38 cellular contexts compared by ENCODE assay signal in genomic region chr3:144995856-144996255, GRCh38.
"Had no signal": no experiment of that assay in that cellular context is flagged by ENCODE, and none has a peak within 500 bp of the region (broad histone marks: within the 10 kb centered on the region; RNA-seq: fewer than 3 reads in every experiment).

No MANE protein-coding gene starts in this region.

- H3K4me3 ChIP-seq: adrenal gland, ascending aorta, body of pancreas, breast epithelium, cardiac muscle cell had no signal

- H3K27ac ChIP-seq: adrenal gland, ascending aorta, body of pancreas, brain microvascular endothelial cell, breast epithelium, cardiac muscle cell had no signal

- DNase-seq: activated effector memory CD4-positive, alpha-beta T cell treated with anti-CD3 and anti-CD28 coated beads, Interleukin-2, amount 50 U/mL, for 16 hours; activated effector memory CD4-positive, alpha-beta T cell treated with Interleukin-2 at 50 U/mL for 16 hours; activated gamma-delta T cell; activated gamma-delta T cell treated with Interleukin-2 at 50 U/mL for 16 hours; activated naive CD4-positive, alpha-beta T cell; activated naive CD4-positive, alpha-beta T cell treated with anti-CD3 and anti-CD28 coated beads for 36 hours; activated naive CD4-positive, alpha-beta T cell treated with anti-CD3 and anti-CD28 coated beads, Interleukin-2, amount 10 ng/mL, durations not matched to agents 7 days and 5 days; activated naive CD4-positive, alpha-beta T cell treated with anti-CD3 and anti-CD28 coated beads, Interleukin-2, amount 50 U/mL, for 16 hours; activated naive CD4-positive, alpha-beta T cell treated with Interleukin-2 at 50 U/mL for 16 hours; activated naive CD8-positive, alpha-beta T cell treated with anti-CD3 and anti-CD28 coated beads for 36 hours; activated naive CD8-positive, alpha-beta T cell treated with anti-CD3 and anti-CD28 coated beads, Interleukin-2, amount 10 ng/mL, durations not matched to agents 7 days and 5 days; activated naive CD8-positive, alpha-beta T cell treated with anti-CD3 and anti-CD28 coated beads, Interleukin-2, amount 50 U/mL, for 24 hours; activated T-cell treated with anti-CD3 and anti-CD28 coated beads, Interleukin-2, amount 50 U/mL, for 1 hour; activated T-cell treated with anti-CD3 and anti-CD28 coated beads, Interleukin-2, amount 50 U/mL, for 24 hours; activated T-cell treated with anti-CD3 and anti-CD28 coated beads, Interleukin-2, amount 50 U/mL, for 4 hours; activated T-cell treated with anti-CD3 and anti-CD28 coated beads, Interleukin-2, amount 50 U/mL, for 48 hours; activated T-cell treated with anti-CD3 and anti-CD28 coated beads, Interleukin-2, amount 50 U/mL, for 72 hours; adrenal gland; amniotic stem cell; aorta; body of pancreas; brain microvascular endothelial cell; caudate nucleus; central memory CD4-positive, alpha-beta T cell; cerebellar nuclear complex had no signal

- H3K36me3 Mint-ChIP-seq: activated naive CD4-positive, alpha-beta T cell treated with anti-CD3 and anti-CD28 coated beads, Interleukin-2, amount 10 ng/mL, durations not matched to agents 7 days and 5 days; activated naive CD4-positive, alpha-beta T cell treated with anti-CD3 and anti-CD28 coated beads, Interleukin-2, amount 50 U/mL, for 24 hours; activated naive CD8-positive, alpha-beta T cell; activated naive CD8-positive, alpha-beta T cell treated with anti-CD3 and anti-CD28 coated beads for 36 hours; activated naive CD8-positive, alpha-beta T cell treated with anti-CD3 and anti-CD28 coated beads, Interleukin-2, amount 10 ng/mL, durations not matched to agents 7 days and 5 days; brain had no signal

- H3K4me1 ChIP-seq: adrenal gland, ascending aorta, body of pancreas, breast epithelium had no signal

- H3K27me3 Mint-ChIP-seq: activated naive CD4-positive, alpha-beta T cell treated with anti-CD3 and anti-CD28 coated beads, Interleukin-2, amount 10 ng/mL, durations not matched to agents 7 days and 5 days; activated naive CD4-positive, alpha-beta T cell treated with anti-CD3 and anti-CD28 coated beads, Interleukin-2, amount 50 U/mL, for 24 hours; activated naive CD8-positive, alpha-beta T cell; activated naive CD8-positive, alpha-beta T cell treated with anti-CD3 and anti-CD28 coated beads for 36 hours; activated naive CD8-positive, alpha-beta T cell treated with anti-CD3 and anti-CD28 coated beads, Interleukin-2, amount 10 ng/mL, durations not matched to agents 7 days and 5 days; activated naive CD8-positive, alpha-beta T cell treated with anti-CD3 and anti-CD28 coated beads, Interleukin-2, amount 50 U/mL, for 24 hours; activated T-cell treated with anti-CD3 and anti-CD28 coated beads, Interleukin-2, amount 50 U/mL, for 24 hours; activated T-helper 17 cell treated with anti-CD3 and anti-CD28 coated beads, Interleukin-2, amount 50 U/mL, for 72 hours; central memory CD8-positive, alpha-beta T cell had no signal

- H3K4me3 Mint-ChIP-seq: activated naive CD4-positive, alpha-beta T cell treated with anti-CD3 and anti-CD28 coated beads for 36 hours; activated naive CD4-positive, alpha-beta T cell treated with anti-CD3 and anti-CD28 coated beads, Interleukin-2, amount 10 ng/mL, durations not matched to agents 7 days and 5 days; activated naive CD4-positive, alpha-beta T cell treated with anti-CD3 and anti-CD28 coated beads, Interleukin-2, amount 50 U/mL, for 24 hours; activated naive CD8-positive, alpha-beta T cell; activated naive CD8-positive, alpha-beta T cell treated with anti-CD3 and anti-CD28 coated beads for 36 hours; activated naive CD8-positive, alpha-beta T cell treated with anti-CD3 and anti-CD28 coated beads, Interleukin-2, amount 10 ng/mL, durations not matched to agents 7 days and 5 days; activated naive CD8-positive, alpha-beta T cell treated with anti-CD3 and anti-CD28 coated beads, Interleukin-2, amount 50 U/mL, for 24 hours; activated T-cell treated with anti-CD3 and anti-CD28 coated beads, Interleukin-2, amount 50 U/mL, for 24 hours; activated T-cell treated with anti-CD3 and anti-CD28 coated beads, Interleukin-2, amount 50 U/mL, for 4 hours; activated T-cell treated with anti-CD3 and anti-CD28 coated beads, Interleukin-2, amount 50 U/mL, for 72 hours; activated T-helper 1 cell treated with anti-CD3 and anti-CD28 coated beads, Interleukin-12 subunit alpha, Interleukin-12 subunit beta, Interleukin-2, Interleukin-4 antibody, amounts not matched to agents 30 ng/mL and 10 ng/mL and 1 ng/mL, durations not matched to agents 14 hours and 24 hours and 36 hours; activated T-helper 17 cell treated with anti-CD3 and anti-CD28 coated beads, Interleukin-2, amount 50 U/mL, for 72 hours; brain; central memory CD8-positive, alpha-beta T cell had no signal

- H3K27ac Mint-ChIP-seq: activated naive CD4-positive, alpha-beta T cell treated with anti-CD3 and anti-CD28 coated beads for 36 hours; activated naive CD4-positive, alpha-beta T cell treated with anti-CD3 and anti-CD28 coated beads, Interleukin-2, amount 10 ng/mL, durations not matched to agents 7 days and 5 days; activated naive CD4-positive, alpha-beta T cell treated with anti-CD3 and anti-CD28 coated beads, Interleukin-2, amount 50 U/mL, for 24 hours; activated naive CD4-positive, alpha-beta T cell treated with anti-CD3 and anti-CD28 coated beads, Interleukin-2, amount 50 U/mL, for 72 hours; activated naive CD8-positive, alpha-beta T cell; activated naive CD8-positive, alpha-beta T cell treated with anti-CD3 and anti-CD28 coated beads for 36 hours; activated naive CD8-positive, alpha-beta T cell treated with anti-CD3 and anti-CD28 coated beads, Interleukin-2, amount 10 ng/mL, durations not matched to agents 7 days and 5 days; activated naive CD8-positive, alpha-beta T cell treated with anti-CD3 and anti-CD28 coated beads, Interleukin-2, amount 50 U/mL, for 24 hours; activated T-cell treated with anti-CD3 and anti-CD28 coated beads, Interleukin-2, amount 50 U/mL, for 24 hours; activated T-cell treated with anti-CD3 and anti-CD28 coated beads, Interleukin-2, amount 50 U/mL, for 72 hours; activated T-helper 1 cell treated with anti-CD3 and anti-CD28 coated beads, Interleukin-12 subunit alpha, Interleukin-12 subunit beta, Interleukin-2, Interleukin-4 antibody, amounts not matched to agents 30 ng/mL and 10 ng/mL and 1 ng/mL, durations not matched to agents 14 hours and 24 hours and 36 hours; activated T-helper 17 cell treated with anti-CD3 and anti-CD28 coated beads, Interleukin-2, amount 50 U/mL, for 72 hours; activated T-helper 2 cell treated with anti-CD3 and anti-CD28 coated beads, Interferon-gamma antibody, Interleukin-2, Interleukin-4, amounts not matched to agents 10 μg/mL and 5 μg/mL and 100 μg/mL, durations not matched to agents 14 hours and 24 hours and 36 hours; brain had no signal

- H3K36me3 ChIP-seq: adrenal gland, ascending aorta, brain microvascular endothelial cell, breast epithelium, cardiac muscle cell had no signal

- H3K9me3 Mint-ChIP-seq: activated naive CD4-positive, alpha-beta T cell treated with anti-CD3 and anti-CD28 coated beads, Interleukin-2, amount 50 U/mL, for 24 hours; activated naive CD8-positive, alpha-beta T cell treated with anti-CD3 and anti-CD28 coated beads for 36 hours had no signal

- H3K27me3 ChIP-seq: adrenal gland, ascending aorta, body of pancreas, brain microvascular endothelial cell, breast epithelium, cardiac muscle cell had no signal

- FAIRE-seq: astrocyte, bronchial epithelial cell had no signal

- H3K9me3 ChIP-seq: adrenal gland, ascending aorta had no signal

- ATAC-seq: activated naive CD4-positive, alpha-beta T cell treated with anti-CD3 and anti-CD28 coated beads, Interleukin-2, amount 50 U/mL, for 72 hours; activated naive CD8-positive, alpha-beta T cell treated with anti-CD3 and anti-CD28 coated beads, Interleukin-2, amount 50 U/mL, for 24 hours; activated T-cell treated with anti-CD3 and anti-CD28 coated beads, Interleukin-2, amount 50 U/mL, for 4 hours; activated T-cell treated with anti-CD3 and anti-CD28 coated beads, Interleukin-2, amount 50 U/mL, for 72 hours; activated T-helper 17 cell treated with anti-CD3 and anti-CD28 coated beads, Interleukin-2, amount 50 U/mL, for 72 hours; body of pancreas had no signal

- H3K4me1 Mint-ChIP-seq: activated naive CD4-positive, alpha-beta T cell treated with anti-CD3 and anti-CD28 coated beads, Interleukin-2, amount 10 ng/mL, durations not matched to agents 7 days and 5 days; activated naive CD4-positive, alpha-beta T cell treated with anti-CD3 and anti-CD28 coated beads, Interleukin-2, amount 50 U/mL, for 24 hours; activated naive CD8-positive, alpha-beta T cell treated with anti-CD3 and anti-CD28 coated beads for 36 hours; activated naive CD8-positive, alpha-beta T cell treated with anti-CD3 and anti-CD28 coated beads, Interleukin-2, amount 10 ng/mL, durations not matched to agents 7 days and 5 days; activated naive CD8-positive, alpha-beta T cell treated with anti-CD3 and anti-CD28 coated beads, Interleukin-2, amount 50 U/mL, for 24 hours; activated T-helper 17 cell treated with anti-CD3 and anti-CD28 coated beads, Interleukin-2, amount 50 U/mL, for 72 hours; brain; central memory CD8-positive, alpha-beta T cell had no signal
